Comparison of ENCODE assay signal across 13 cellular contexts in the genomic region with DNA sequence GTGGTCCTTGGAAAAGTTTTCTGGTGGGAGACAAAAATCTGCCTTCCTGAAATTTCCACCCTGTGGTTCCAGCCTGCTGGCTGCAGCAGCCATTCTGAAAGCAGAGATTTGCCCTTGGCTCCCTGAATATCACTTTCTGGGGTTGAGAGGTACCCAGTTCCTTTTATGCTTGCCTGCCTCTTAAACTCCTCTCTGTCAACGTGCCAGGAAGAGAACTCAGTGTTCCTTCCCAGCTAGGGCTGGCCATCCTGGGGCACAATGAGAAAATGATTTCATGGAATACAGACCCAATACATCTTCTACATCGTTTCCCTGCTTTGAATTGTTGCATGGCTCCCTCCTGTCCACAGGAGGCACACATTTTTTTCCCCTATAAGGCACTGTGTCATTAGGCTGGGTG. TPM values are rescaled to one million over a fixed set of nuclear protein-coding genes. Genes with fewer than 3 reads are reported as not detected.
DNase-seq lines count a peak whose midpoint lies in the region; ATAC-seq and TF ChIP-seq lines count a peak whose summit lies in the region.
"Had no signal": no experiment of that assay in that cellular context is flagged by ENCODE, and none has a peak within 500 bp of the region (broad histone marks: within the 10 kb centered on the region; RNA-seq: fewer than 3 reads in every experiment).

No MANE protein-coding gene starts in this region.

- no peak overlapping the region for H3K4me2 ChIP-seq in IMR-90 (ENCODE audit: low read depth, low read length)

- H3K36me3 ChIP-seq in CD8-positive, alpha-beta T cell (ENCODE audit: insufficient read depth, low read length) = no peaks in the 10 kb centered on the region
- peaks cover 3% of the 10 kb centered on the region; the same call in 1 of the 2 replicates for H3K36me3 ChIP-seq in IMR-90 (ENCODE audit: control insufficient read depth, insufficient read depth, low read length)
- H3K36me3 ChIP-seq in prostate gland = no peaks in the 10 kb centered on the region

- no peaks in the 10 kb centered on the region for H3K9me3 Mint-ChIP-seq in CD8-positive, alpha-beta T cell

- no peak overlapping the region for H4K91ac ChIP-seq in IMR-90 (ENCODE audit: insufficient read depth, low read depth, low read length)

- no peak overlapping the region for H3K23ac ChIP-seq in IMR-90 (ENCODE audit: low read depth, low read length)

- no peaks in the 10 kb centered on the region for H3K27me3 ChIP-seq in CD8-positive, alpha-beta T cell (ENCODE audit: insufficient read depth, low read length)
- H3K27me3 ChIP-seq in IMR-90 (ENCODE audit: control insufficient read depth, insufficient read depth, low read length) = no peaks in the 10 kb centered on the region
- no peaks in the 10 kb centered on the region for H3K27me3 ChIP-seq in dorsolateral prefrontal cortex
- no peaks in the 10 kb centered on the region for H3K27me3 ChIP-seq in prostate gland (replicated peaks; ENCODE audit: insufficient read depth)
- H3K27me3 ChIP-seq: hepatocyte had no signal

- no CpG with 5 or more reads among the region's 2 CpGs for WGBS in IMR-90 (ENCODE audit: extremely low coverage in 2 of 2, insufficient read length in 1 of 2), 2 experiments
- 18% methylated on average over 2 of the region's 2 CpGs for WGBS in prostate gland

- no peak overlapping the region for H2AK9ac ChIP-seq in IMR-90 (replicated peaks; ENCODE audit: low read depth, low read length, poor library complexity)

- ATAC-seq in CD8-positive, alpha-beta T cell = no peak
- ATAC-seq in IMR-90 (ENCODE audit: low read depth) (no peak), left colon (no peak), GM21447 (IDR thresholded peaks at IDR 0.05; ENCODE audit: unreplicated experiment) (no peak)

- peak overlapping the region; percentile 99 for H3K4me3 Mint-ChIP-seq in CD8-positive, alpha-beta T cell

- peaks cover 11% of the 10 kb centered on the region for H3K4me1 Mint-ChIP-seq in CD8-positive, alpha-beta T cell (ENCODE audit: low read depth)

- no peak overlapping the region for H2BK15ac ChIP-seq in IMR-90 (ENCODE audit: low read depth, low read length)

- CTCF ChIA-PET in CD8-positive, alpha-beta T cell (lab: Charles Lee) = interaction anchor here (1.2 kb wide), 1 partner anchor 18 kb away, joined by 3 read pairs; no protein-coding TSS in a partner anchor
- CTCF ChIA-PET in IMR-90 (lab: Yijun Ruan, JAX) = no interaction called here

- H3K36me3 Mint-ChIP-seq in CD8-positive, alpha-beta T cell = peaks cover 14% of the 10 kb centered on the region

- H3K9me3 ChIP-seq in CD8-positive, alpha-beta T cell (ENCODE audit: low read length) = no peaks in the 10 kb centered on the region
- H3K9me3 ChIP-seq in IMR-90 (ENCODE audit: control insufficient read depth, insufficient read depth, low read length) (no peaks in the 10 kb centered on the region), prostate gland (no peaks in the 10 kb centered on the region)

- TF ChIP-seq POLR2A in IMR-90 (IDR thresholded peaks at IDR 0.05; ENCODE audit: low read depth, low read length) (no peak), prostate gland (IDR thresholded peaks at IDR 0.05) (no peak)

- no peaks in the 10 kb centered on the region; the same call in 1 of the 2 replicates for H3K9me1 ChIP-seq in IMR-90 (ENCODE audit: insufficient read depth, low read length)

- no peak overlapping the region for H2BK5ac ChIP-seq in IMR-90 (ENCODE audit: low read depth, low read length, poor library complexity, severe bottlenecking)

- H3K56ac ChIP-seq in IMR-90 (ENCODE audit: extremely low read depth, insufficient read depth, low read length) = no peak overlapping the region

- BruUV-seq in IMR-90 (replicated peaks; lab: Mats Ljungman, UMichigan) = no TSS peak

- H3K9ac ChIP-seq in IMR-90 (ENCODE audit: low read depth, low read length) = no peak overlapping the region

- peak overlapping the region; percentile 2; the same call in 1 of the 2 replicates for H2AK5ac ChIP-seq in IMR-90 (ENCODE audit: low read depth, low read length)

- H3K4me1 ChIP-seq in CD8-positive, alpha-beta T cell (ENCODE audit: insufficient read depth, low read length) = peaks cover 8% of the 10 kb centered on the region
- H3K4me1 ChIP-seq in IMR-90 (ENCODE audit: control insufficient read depth, insufficient read depth, low read length) (0 out of 2 replicates have a peak, but pooled peaks cover 2% of the 10 kb centered on the region), prostate gland (replicated peaks) (peaks cover 8% of the 10 kb centered on the region)

- H2AFZ ChIP-seq in IMR-90 (replicated peaks; ENCODE audit: low read length, poor library complexity) = no peak overlapping the region

- H3K27me3 Mint-ChIP-seq in CD8-positive, alpha-beta T cell (ENCODE audit: low read depth) = no peaks in the 10 kb centered on the region

- peaks cover 4 to 18% of the 10 kb centered on the region in 2 experiments; a peak in 3 of 4 replicates for H3K79me1 ChIP-seq in IMR-90 (ENCODE audit: low read depth in 1 of 2, low read length in 2 of 2)

- DNase-seq in CD8-positive, alpha-beta T cell = no peak
- DNase-seq in IMR-90 (no peak), dorsolateral prefrontal cortex (peak in 1 of 10 donors; percentile 6), prostate gland (ENCODE audit: low spot score) (peak; percentile 46), left colon (no peak), NCI-H1417 (lab: John Stamatoyannopoulos, UW) (no peak), NCI-H526 (lab: John Stamatoyannopoulos, UW) (no peak)
- DNase-seq: activated CD8-positive, alpha-beta memory T cell treated with anti-CD3 and anti-CD28 coated beads for 24 hours; EL; NCI-H2081; stimulated activated CD4-positive, alpha-beta T cell treated with anti-CD3 and anti-CD28 coated beads, Interleukin-4, amount 100 ng/mL, for 24 hours had no signal

- dilution Hi-C loops in IMR-90 (cut with HindIII; ENCODE audit: low sequenced_read_pairs, unreplicated experiment) = no loop called here

- no peak overlapping the region for H3K27ac ChIP-seq in CD8-positive, alpha-beta T cell (ENCODE audit: low read depth, low read length)
- H3K27ac ChIP-seq in IMR-90 (ENCODE audit: insufficient read depth, low read length) (no peak overlapping the region), dorsolateral prefrontal cortex (peak overlapping the region in 33 of 59 donors; percentile 5 to 97 (median 91)), prostate gland (peak overlapping the region; percentile 94 to 97)

- H3K27ac Mint-ChIP-seq in CD8-positive, alpha-beta T cell = no peak overlapping the region

- no peak overlapping the region for H2BK20ac ChIP-seq in IMR-90 (ENCODE audit: low read depth, low read length)

- TF ChIP-seq CTCF in CD8-positive, alpha-beta T cell (IDR thresholded peaks at IDR 0.05) = no peak
- TF ChIP-seq CTCF in IMR-90 (conservative IDR thresholded peaks at IDR 0.05; ENCODE audit: low read depth, low read length) (no peak), dorsolateral prefrontal cortex (IDR thresholded peaks at IDR 0.05 in 54 of 56, conservative IDR thresholded peaks at IDR 0.05 in 2 of 56; ENCODE audit: low read depth in 1 of 56, partially characterized antibody in 56 of 56) (no peak), prostate gland (IDR thresholded peaks at IDR 0.05) (no peak)

- POLR2A ChIA-PET in CD8-positive, alpha-beta T cell (lab: Charles Lee) = interaction anchor here (0.6 kb wide), 1 partner anchor 204 kb away, joined by 5 read pairs; no protein-coding TSS in a partner anchor
- POLR2A ChIA-PET in IMR-90 (lab: Charles Lee; ENCODE audit: unreplicated experiment) = no interaction called here

- H2BK120ac ChIP-seq in IMR-90 (ENCODE audit: low read depth, low read length) = no peak overlapping the region

- H3K4ac ChIP-seq in IMR-90 (ENCODE audit: low read depth, low read length) = peak overlapping the region; percentile 27; the same call in 1 of the 2 replicates

- intact Hi-C loops in CD8-positive, alpha-beta T cell (cut with DNase I, micrococcal nuclease) = loop anchor here (2.0 kb wide), 2 partner anchors 162 to 170 kb away; a partner anchor contains a TSS
- intact Hi-C loops in IMR-90 (cut with micrococcal nuclease) = no loop called here
- intact Hi-C loops in dorsolateral prefrontal cortex (cut with DNase I) = no loop called here
- intact Hi-C loops in prostate gland (cut with DNase I) = no loop called here
- intact Hi-C loops in left colon (cut with DNase I, micrococcal nuclease) = no loop called here

- in situ Hi-C loops in IMR-90 (cut with MboI; ENCODE audit: low sequenced_read_pairs) = no loop called here

- peak overlapping the region; percentile 33; the same call in 1 of the 2 replicates for H4K5ac ChIP-seq in IMR-90 (ENCODE audit: low read depth, low read length)

- no peak overlapping the region for H3K4me3 ChIP-seq in CD8-positive, alpha-beta T cell (ENCODE audit: low read depth, low read length)
- H3K4me3 ChIP-seq in IMR-90 (ENCODE audit: insufficient read depth, low read depth, low read length) = no peak overlapping the region
- no peak overlapping the region for H3K4me3 ChIP-seq in dorsolateral prefrontal cortex
- no peak overlapping the region for H3K4me3 ChIP-seq in prostate gland
- H3K4me3 ChIP-seq: hepatocyte had no signal

- peak overlapping the region; percentile 46 to 99; a peak in 2 of 4 replicates for H4K8ac ChIP-seq in IMR-90 (ENCODE audit: low read depth in 2 of 2, low read length in 2 of 2)

- H4K20me1 ChIP-seq in IMR-90 (ENCODE audit: insufficient read depth, low read length) = no peaks in the 10 kb centered on the region

- no peak overlapping the region for H3K14ac ChIP-seq in IMR-90 (replicated peaks; ENCODE audit: low read depth, low read length)

- no peak for TF ChIP-seq RAD21 in IMR-90 (IDR thresholded peaks at IDR 0.05; ENCODE audit: low read length)

- H3K18ac ChIP-seq in IMR-90 (ENCODE audit: low read depth, low read length) = no peak overlapping the region

TF ChIP-seq in IMR-90, 13 proteins besides CTCF, POLR2A, EP300 and RAD21 (continues in another document):
- TF ChIP-seq BHLHE40 (IDR thresholded peaks at IDR 0.05; ENCODE audit: low read depth, low read length) = no peak
- no peak for TF ChIP-seq CEBPB (IDR thresholded peaks at IDR 0.05; ENCODE audit: low read depth, low read length)
- TF ChIP-seq MAFK (IDR thresholded peaks at IDR 0.05; ENCODE audit: low read depth, low read length) = no peak

RNA-seq across cellular contexts. Expression of a gene that starts 1.6 kb away (rescaled TPM):
- total RNA-seq in CD8-positive, alpha-beta T cell = 10 to 100 TPM; 12.2 to 13.1 TPM
- 16.3 and 18.3 TPM in 2 replicates for total RNA-seq in IMR-90 (2012; rRNA removed)
- polyA plus RNA-seq in IMR-90 (2012; rRNA removed) = 9.4 and 10.5 TPM in 2 replicates
- 2.9 and 5.5 TPM in 2 replicates for polyA plus RNA-seq in IMR-90 (2012; cell fraction: cytosol; rRNA removed)
- polyA plus RNA-seq in IMR-90 (2012; cell fraction: nucleus; rRNA removed; ENCODE audit: low replicate concordance) = 3.2 and 10.1 TPM in 2 replicates
- 10 to 100 TPM in 38 of 120 experiments, 1 to 10 TPM in 82; 4.1 to 15.2 (median 8.6) TPM for total RNA-seq in dorsolateral prefrontal cortex
- total RNA-seq in prostate gland = 10 to 100 TPM; 13.0 to 17.1 TPM
- total RNA-seq in left colon = 1 to 10 TPM; 6.3 to 6.8 TPM

RNA-seq across cellular contexts. Expression of a gene that starts 29.3 kb away (rescaled TPM):
- total RNA-seq in CD8-positive, alpha-beta T cell = 10 to 100 TPM; 12.9 to 15.1 TPM
- total RNA-seq in IMR-90 (2012; rRNA removed) = 31.9 and 34.2 TPM in 2 replicates
- polyA plus RNA-seq in IMR-90 (2012; rRNA removed) = 22.0 and 24.8 TPM in 2 replicates
- 12.3 and 14.3 TPM in 2 replicates for polyA plus RNA-seq in IMR-90 (2012; cell fraction: cytosol; rRNA removed)
- polyA plus RNA-seq in IMR-90 (2012; cell fraction: nucleus; rRNA removed; ENCODE audit: low replicate concordance) = 6.6 and 23.1 TPM in 2 replicates
- total RNA-seq in dorsolateral prefrontal cortex = 100 to 1,000 TPM in 107 of 120 experiments, 10 to 100 TPM in 13; 75.7 to 191 (median 144) TPM
- total RNA-seq in prostate gland = 100 to 1,000 TPM in 1 of 2 donors, 10 to 100 TPM in 1; 42.8 to 127 TPM
- 10 to 100 TPM; 29.1 to 32.7 TPM for total RNA-seq in left colon

Comparison
In these comparisons a context has a peak if more than half of its experiments do, and no peak if none do; other contexts are left out.
1. H3K27ac ChIP-seq: peak in dorsolateral prefrontal cortex (33 of 59) and prostate gland (2 of 2); none in CD8-positive, alpha-beta T cell (single experiment) and IMR-90 (single experiment).
2. intact Hi-C loops: an anchor here in CD8-positive, alpha-beta T cell (2.0 kb wide); none called in IMR-90, dorsolateral prefrontal cortex, prostate gland and left colon.